ENCODE assay signal across 8 cellular contexts in the genomic region with DNA sequence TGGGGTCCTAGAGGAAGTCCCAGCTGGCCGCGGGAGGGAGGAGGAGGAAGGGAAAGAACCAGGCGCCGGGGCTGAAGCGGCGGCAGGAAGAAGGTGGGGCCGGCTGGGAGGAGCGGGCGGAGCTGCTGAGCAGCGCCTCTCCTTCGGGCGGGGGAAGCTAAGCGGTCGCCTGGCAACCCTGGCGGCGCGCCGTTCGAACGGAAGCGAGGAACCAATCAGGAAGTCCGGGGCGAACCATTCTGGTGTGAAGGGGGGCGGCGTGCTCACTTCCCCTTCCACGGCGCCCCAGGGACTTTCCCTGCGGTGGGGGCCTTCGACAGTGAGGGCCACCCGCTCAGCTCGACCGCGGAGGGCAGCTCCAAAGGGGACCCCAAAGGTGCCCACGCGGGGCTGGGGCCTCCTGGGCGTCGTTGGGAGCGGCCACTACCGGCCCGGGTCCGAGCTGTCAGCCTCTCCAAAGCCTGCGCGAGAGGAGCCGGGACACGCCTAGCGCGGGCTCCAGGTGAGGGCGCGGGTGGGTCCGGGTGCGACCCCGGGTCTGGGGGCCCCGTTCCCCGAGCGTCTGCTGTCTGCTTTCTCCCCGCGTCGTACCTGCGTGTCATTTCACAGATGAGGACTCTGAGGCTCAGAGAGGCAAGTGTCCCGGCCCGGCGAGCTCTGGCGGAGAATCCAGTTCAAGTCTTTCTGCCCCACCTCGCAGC. TPM values are rescaled to one million over a fixed set of nuclear protein-coding genes. Genes with fewer than 3 reads are reported as not detected.
DNase-seq lines count a peak whose midpoint lies in the region; ATAC-seq and TF ChIP-seq lines count a peak whose summit lies in the region.

A gene (plus strand): TSS at position 266 of the 701 bp plus-strand sequence. CDS start 11,090 bp downstream, outside the sequence.

- H3K36me3 Mint-ChIP-seq in CD8-positive, alpha-beta T cell: no peaks in the 10 kb centered on the region
- peaks cover 5% of the 10 kb centered on the region for H3K36me3 Mint-ChIP-seq in activated CD4-positive, alpha-beta memory T cell treated with anti-CD3 and anti-CD28 coated beads for 36 hours

- H3K4me1 Mint-ChIP-seq in CD8-positive, alpha-beta T cell (ENCODE audit: low read depth): peaks cover 43% of the 10 kb centered on the region
- peaks cover 37% of the 10 kb centered on the region for H3K4me1 Mint-ChIP-seq in activated CD4-positive, alpha-beta memory T cell treated with anti-CD3 and anti-CD28 coated beads for 36 hours (ENCODE audit: low read depth)

- ATAC-seq in CD8-positive, alpha-beta T cell: peak; percentile 96
- ATAC-seq in GM19455 (IDR thresholded peaks at IDR 0.05; ENCODE audit: unreplicated experiment): peak; percentile 94
- peak; percentile 96 to 98 (median 97) for ATAC-seq in right lobe of liver

- peaks cover 27% of the 10 kb centered on the region for H3K4me1 ChIP-seq in CD8-positive, alpha-beta T cell (ENCODE audit: insufficient read depth, low read length)
- peaks cover 0 to 15% (median 4%) of the 10 kb centered on the region in 4 donors for H3K4me1 ChIP-seq in right lobe of liver

- CTCF ChIA-PET in CD8-positive, alpha-beta T cell (lab: Charles Lee): interaction anchor here (0.9 to 5.7 kb wide), 6 partner anchors 9 to 123 kb away, joined by 3 to 40 read pairs (median 10); no protein-coding TSS in a partner anchor
- CTCF ChIA-PET in activated CD4-positive, alpha-beta memory T cell treated with anti-CD3 and anti-CD28 coated beads for 36 hours (lab: Charles Lee): interaction anchor here (0.8 to 3.4 kb wide), 10 partner anchors 10 to 275 kb away, joined by 3 to 18 read pairs (median 5); no protein-coding TSS in a partner anchor

- no peaks in the 10 kb centered on the region for H3K27me3 ChIP-seq in CD8-positive, alpha-beta T cell (ENCODE audit: insufficient read depth, low read length)
- H3K27me3 ChIP-seq in right lobe of liver: no peaks in the 10 kb centered on the region

- no peak for TF ChIP-seq CTCF in CD8-positive, alpha-beta T cell (IDR thresholded peaks at IDR 0.05)
- no peak for TF ChIP-seq CTCF in right lobe of liver (IDR thresholded peaks at IDR 0.05)

- peak within 1 kb of the TSS; percentile 90 for H3K4me3 ChIP-seq in CD8-positive, alpha-beta T cell (ENCODE audit: low read depth, low read length)
- H3K4me3 ChIP-seq in right lobe of liver: peak within 1 kb of the TSS; percentile 68 to 97 (median 78)

- DNase-seq in CD8-positive, alpha-beta T cell: peak; percentile 89 to 97 (median 95)
- peak; percentile 97 for DNase-seq in HK-2 (ENCODE audit: unreplicated experiment)
- peak; percentile 89 for DNase-seq in NCI-H82 treated with DMSO at 0.1 percent for 48 hours (lab: John Stamatoyannopoulos, UW; ENCODE audit: unreplicated experiment)
- peak; percentile 97 for DNase-seq in activated CD4-positive, alpha-beta memory T cell treated with anti-CD3 and anti-CD28 coated beads for 36 hours
- DNase-seq in dermis microvascular lymphatic vessel endothelial cell (ENCODE audit: low read depth in 2 of 2): peak; percentile 77 to 94
- DNase-seq in right lobe of liver: peak; percentile 98
- peak; percentile 95 for DNase-seq in stimulated activated CD4-positive, alpha-beta T cell treated with anti-CD3 and anti-CD28 coated beads, Interleukin-4, amount 100 ng/mL, for 24 hours

- H3K9me3 ChIP-seq in CD8-positive, alpha-beta T cell (ENCODE audit: low read length): no peaks in the 10 kb centered on the region
- no peaks in the 10 kb centered on the region for H3K9me3 ChIP-seq in right lobe of liver

- peak within 1 kb of the TSS; percentile 85 for H3K27ac ChIP-seq in CD8-positive, alpha-beta T cell (ENCODE audit: low read depth, low read length)
- H3K27ac ChIP-seq in right lobe of liver: peak within 1 kb of the TSS; percentile 59 to 96 (median 75)

- no peaks in the 10 kb centered on the region for H3K36me3 ChIP-seq in CD8-positive, alpha-beta T cell (ENCODE audit: insufficient read depth, low read length)
- no peaks in the 10 kb centered on the region for H3K36me3 ChIP-seq in right lobe of liver

- intact Hi-C loops in CD8-positive, alpha-beta T cell (cut with DNase I, micrococcal nuclease): loop anchor here (1.0 to 10.0 kb wide), 9 partner anchors 11 to 821 kb away; a partner anchor contains a TSS
- intact Hi-C loops in activated CD4-positive, alpha-beta memory T cell treated with anti-CD3 and anti-CD28 coated beads for 36 hours (cut with micrococcal nuclease): loop anchor here (1.0 to 10.0 kb wide), 6 partner anchors 13 to 561 kb away; a partner anchor contains a TSS
- intact Hi-C loops in right lobe of liver (cut with DNase I): no loop called here

- H3K9me3 Mint-ChIP-seq in CD8-positive, alpha-beta T cell: no peaks in the 10 kb centered on the region
- no peaks in the 10 kb centered on the region for H3K9me3 Mint-ChIP-seq in activated CD4-positive, alpha-beta memory T cell treated with anti-CD3 and anti-CD28 coated beads for 36 hours

- POLR2A ChIA-PET in CD8-positive, alpha-beta T cell (lab: Charles Lee): interaction anchor here (1.0 to 3.7 kb wide), 4 partner anchors 10 to 384 kb away, joined by 3 to 45 read pairs (median 20); no protein-coding TSS in a partner anchor
- POLR2A ChIA-PET in activated CD4-positive, alpha-beta memory T cell treated with anti-CD3 and anti-CD28 coated beads for 36 hours (lab: Charles Lee): interaction anchor here (1.3 to 1.9 kb wide), 3 partner anchors 9 to 13 kb away, joined by 3 to 7 read pairs (median 5); no protein-coding TSS in a partner anchor

- TF ChIP-seq POLR2A in right lobe of liver (IDR thresholded peaks at IDR 0.05): peak; percentile 38

- H3K27ac Mint-ChIP-seq in CD8-positive, alpha-beta T cell: peak within 1 kb of the TSS; percentile 82
- H3K27ac Mint-ChIP-seq in activated CD4-positive, alpha-beta memory T cell treated with anti-CD3 and anti-CD28 coated beads for 36 hours: peak within 1 kb of the TSS; percentile 72

- peak within 1 kb of the TSS; percentile 91 for H3K4me3 Mint-ChIP-seq in CD8-positive, alpha-beta T cell
- H3K4me3 Mint-ChIP-seq in activated CD4-positive, alpha-beta memory T cell treated with anti-CD3 and anti-CD28 coated beads for 36 hours: peak within 1 kb of the TSS; percentile 92

- no peaks in the 10 kb centered on the region for H3K27me3 Mint-ChIP-seq in CD8-positive, alpha-beta T cell (ENCODE audit: low read depth)
- H3K27me3 Mint-ChIP-seq in activated CD4-positive, alpha-beta memory T cell treated with anti-CD3 and anti-CD28 coated beads for 36 hours: no peaks in the 10 kb centered on the region

- 0% methylated on average over 10 of the region's 64 CpGs for WGBS in right lobe of liver (ENCODE audit: insufficient coverage, low coverage, low lambda C conversion rate, missing lambda C conversion rate)

RNA-seq across cellular contexts. Expression of the gene that starts here (rescaled TPM):
- total RNA-seq in CD8-positive, alpha-beta T cell: 1 to 10 TPM; 6.7 to 7.7 TPM
- total RNA-seq in activated CD4-positive, alpha-beta memory T cell treated with anti-CD3 and anti-CD28 coated beads for 36 hours: 10 to 100 TPM; 18.0 to 20.1 TPM
- total RNA-seq in dermis microvascular lymphatic vessel endothelial cell (1.3 and 2.0 TPM in 2 replicates), right lobe of liver (1 to 10 TPM; 1.4 to 4.1 (median 2.7) TPM)

Comparison
In these comparisons a context has a peak if more than half of its experiments do, and no peak if none do; other contexts are left out.
1. Peak in every context shown above with its lines: DNase-seq, ATAC-seq, H3K4me3 ChIP-seq and H3K27ac ChIP-seq.
2. intact Hi-C loops: an anchor here in CD8-positive, alpha-beta T cell (1.0 to 10.0 kb wide) and activated CD4-positive, alpha-beta memory T cell treated with anti-CD3 and anti-CD28 coated beads for 36 hours (1.0 to 10.0 kb wide); none called in right lobe of liver.